17 cellular contexts compared by ENCODE assay signal in genomic region chr19:35100588-35101533, GRCh38. TPM values are rescaled to one million over a fixed set of nuclear protein-coding genes. Genes with fewer than 3 reads are reported as not detected.
A peak's percentile ranks its signal among the peaks of the same experiment; 100 is the strongest.
DNase-seq lines count a peak whose midpoint lies in the region; ATAC-seq, FAIRE-seq and TF ChIP-seq lines count a peak whose summit lies in the region.
"Had no signal": no experiment of that assay in that cellular context is flagged by ENCODE, and none has a peak within 500 bp of the region (broad histone marks: within the 10 kb centered on the region; RNA-seq: fewer than 3 reads in every experiment).

No MANE protein-coding gene starts in this region.

- H3K4me3 ChIP-seq in A549 (no peak overlapping the region), Panc1 (ENCODE audit: low read depth in 2 of 2, low read length in 2 of 2) (no peak overlapping the region), H1 (ENCODE audit: extremely low read depth in 1 of 4, insufficient read depth in 2 of 4, low read depth in 3 of 4, low read length in 4 of 4) (no peak overlapping the region), Peyer's patch (no peak overlapping the region)
- H3K4me3 ChIP-seq: PC-9 had no signal

- peaks cover 7% of the 10 kb centered on the region; the same call in 1 of the 2 replicates for H3K23me2 ChIP-seq in H1 (ENCODE audit: low read depth, low read length)

- 63% methylated on average over 16 of the region's 16 CpGs for WGBS in A549 (ENCODE audit: missing lambda C conversion rate)
- 81% methylated on average over 16 of the region's 16 CpGs; no CpG with 5 or more reads in 1 of the 2 experiments for WGBS in H1 (ENCODE audit: extremely low coverage in 1 of 2, insufficient coverage in 1 of 2, insufficient read length in 1 of 2, insufficient replicate concordance in 2 of 2, low coverage in 1 of 2, low lambda C conversion rate in 2 of 2, missing lambda C conversion rate in 1 of 2), 2 experiments

- H3K18ac ChIP-seq in H1 (ENCODE audit: extremely low read depth, low read length), result no peak overlapping the region

- peak overlapping the region; percentile 22 for H4K91ac ChIP-seq in H1 (replicated peaks; ENCODE audit: insufficient read length, low read length)

- H3K4ac ChIP-seq in H1 (replicated peaks; ENCODE audit: insufficient read length, low read depth, low read length), result no peak overlapping the region

- intact Hi-C loops in Panc1 (cut with micrococcal nuclease; ENCODE audit: unreplicated experiment) (no loop called here), posterior cingulate gyrus (cut with DNase I) (no loop called here)

- FAIRE-seq in A549 (lab: Jason Lieb, UNC) (no peak), H1 (lab: Jason Lieb, UNC) (no peak)

- no peak overlapping the region; the same call in 1 of the 2 replicates for H2BK5ac ChIP-seq in H1 (ENCODE audit: low read depth, low read length)

- H2BK15ac ChIP-seq in H1 (ENCODE audit: low read length), result no peak overlapping the region; the same call in 1 of the 2 replicates

- H3K9ac ChIP-seq in H1 (replicated peaks in 1 of 4; ENCODE audit: extremely low read depth in 1 of 4, low read depth in 3 of 4, low read length in 3 of 4), result no peak overlapping the region

- BruUV-seq in Panc1 (replicated peaks; lab: Mats Ljungman, UMichigan), result no TSS peak

- no peak overlapping the region for H2BK120ac ChIP-seq in H1 (replicated peaks; ENCODE audit: low read depth, low read length)

- in situ Hi-C loops in Panc1 (cut with HindIII; ENCODE audit: low pct_unique_long_range_greater_than_20kb, low sequenced_read_pairs), result no loop called here

- H2AK5ac ChIP-seq in H1 (ENCODE audit: low read depth, low read length), result peak overlapping the region; percentile 4; the same call in 1 of the 2 replicates

- H2BK20ac ChIP-seq in H1 (ENCODE audit: low read length), result no peak overlapping the region

- no peak overlapping the region for H2AFZ ChIP-seq in H1 (ENCODE audit: low read length)
- H2AFZ ChIP-seq: PC-9 had no signal

- no peak for TF ChIP-seq RAD21 in A549 (conservative IDR thresholded peaks at IDR 0.05 in 1 of 2, IDR thresholded peaks at IDR 0.05 in 1 of 2)
- no peak for TF ChIP-seq RAD21 in H1 (IDR thresholded peaks at IDR 0.05 in 1 of 2, conservative IDR thresholded peaks at IDR 0.05 in 1 of 2; ENCODE audit: low read depth in 2 of 2, low read length in 2 of 2)

- POLR2A ChIA-PET in A549 (lab: Yijun Ruan, JAX), result interaction anchor here (0.5 kb wide), 1 partner anchor 70 kb away, joined by 4 read pairs; no protein-coding TSS in a partner anchor
- POLR2A ChIA-PET in Panc1 (lab: Charles Lee), result interaction anchor here (0.7 kb wide), 1 partner anchor 11 kb away, joined by 4 read pairs; no protein-coding TSS in a partner anchor
- POLR2A ChIA-PET in H1 (lab: Charles Lee; ENCODE audit: partially characterized antibody), result interaction anchor here (0.6 to 1.7 kb wide), 7 partner anchors 10 to 183 kb away, joined by 3 to 6 read pairs (median 4); partner anchors contain the start of gene LGI4

- H4K8ac ChIP-seq in H1 (ENCODE audit: extremely low read depth, insufficient read depth, low read length), result peak overlapping the region; percentile 35; the same call in 1 of the 2 replicates

- no peak overlapping the region for H2BK12ac ChIP-seq in H1 (ENCODE audit: low read depth, low read length)

- no peaks in the 10 kb centered on the region for H3K79me2 ChIP-seq in H1 (ENCODE audit: control insufficient read depth in 1 of 2, insufficient read depth in 2 of 2, low read length in 2 of 2)

- no peaks in the 10 kb centered on the region for H3K36me3 ChIP-seq in Panc1 (ENCODE audit: control insufficient read depth, insufficient read depth, low read length)
- H3K36me3 ChIP-seq in H1 (ENCODE audit: control insufficient read depth in 2 of 4, insufficient read depth in 4 of 4, low read length in 3 of 4), result no peaks in the 10 kb centered on the region
- no peaks in the 10 kb centered on the region for H3K36me3 ChIP-seq in Peyer's patch

- H3K27me3 ChIP-seq in Panc1 (ENCODE audit: control insufficient read depth, insufficient read depth, low read length), result no peaks in the 10 kb centered on the region
- H3K27me3 ChIP-seq in H1 (replicated peaks in 1 of 4; ENCODE audit: control insufficient read depth in 3 of 4, extremely low read depth in 1 of 4, insufficient read depth in 3 of 4, low read length in 3 of 4), result no peaks in the 10 kb centered on the region
- H3K27me3 ChIP-seq in Peyer's patch, result no peaks in the 10 kb centered on the region

- H3K23ac ChIP-seq in H1 (ENCODE audit: insufficient read length), result no peak overlapping the region

- TF ChIP-seq POLR2A in A549 (IDR thresholded peaks at IDR 0.05; ENCODE audit: low read length) (no peak), H1 (IDR thresholded peaks at IDR 0.05; ENCODE audit: control extremely low read depth in 1 of 2, low read depth in 2 of 2, low read length in 2 of 2) (no peak), Peyer's patch (IDR thresholded peaks at IDR 0.05) (no peak)

- no peaks in the 10 kb centered on the region for H3K79me1 ChIP-seq in H1 (ENCODE audit: low read depth, low read length)

- CTCF ChIA-PET in A549 (lab: Yijun Ruan, JAX) (interaction anchor here (0.5 to 6.9 kb wide), 15 partner anchors 9 to 872 kb away, joined by 3 to 67 read pairs (median 4); partner anchors contain the start of genes FXYD3, FXYD7 and ZNF792), Panc1 (lab: Charles Lee) (no interaction called here), H1 (lab: Charles Lee; ENCODE audit: partially characterized antibody) (interaction anchor here (1.0 to 3.4 kb wide), 13 partner anchors 10 to 116 kb away, joined by 3 to 19 read pairs (median 6); partner anchors contain the start of gene LGI4)

- ATAC-seq in A549 (peak; percentile 21 to 37; a peak in 3 of 6 replicates), Panc1 (peak; percentile 31; the same call in 1 of the 2 replicates), GM18868 (IDR thresholded peaks at IDR 0.05; ENCODE audit: unreplicated experiment) (no peak)
- ATAC-seq: SK-N-SH treated with all-trans-retinoic acid at 6 μM for 48 hours had no signal

- no peaks in the 10 kb centered on the region for H3K9me3 ChIP-seq in A549
- no peaks in the 10 kb centered on the region for H3K9me3 ChIP-seq in Panc1 (ENCODE audit: control insufficient read depth, insufficient read depth, low read depth, low read length)
- H3K9me3 ChIP-seq in H1 (ENCODE audit: insufficient read depth in 2 of 2, low read depth in 1 of 2, low read length in 1 of 2), result no peaks in the 10 kb centered on the region
- no peaks in the 10 kb centered on the region for H3K9me3 ChIP-seq in Peyer's patch

- no peak overlapping the region for H3K56ac ChIP-seq in H1 (replicated peaks; ENCODE audit: insufficient read length, low read depth, low read length)

- H3K27ac ChIP-seq in A549, result no peak overlapping the region
- H3K27ac ChIP-seq in Panc1 (ENCODE audit: low read length), result no peak overlapping the region
- H3K27ac ChIP-seq in H1 (ENCODE audit: low read depth, low read length), result no peak overlapping the region
- no peak overlapping the region for H3K27ac ChIP-seq in Peyer's patch
- H3K27ac ChIP-seq: C4-2B, HL-60, PC-9 had no signal

- H4K20me1 ChIP-seq in H1 (replicated peaks in 1 of 2; ENCODE audit: control insufficient read depth in 1 of 2, insufficient read depth in 2 of 2, low read length in 2 of 2), result peaks cover 0 to 7% of the 10 kb centered on the region in 2 experiments

- TF ChIP-seq EP300 in A549 (IDR thresholded peaks at IDR 0.05), result no peak
- no peak for TF ChIP-seq EP300 in H1 (IDR thresholded peaks at IDR 0.05; ENCODE audit: borderline replicate concordance in 1 of 2, low read depth in 2 of 2, low read length in 2 of 2)

- DNase-seq in A549 (ENCODE audit: low read depth in 1 of 2, low spot score in 1 of 2), result peak in 1 of 2 experiments; percentile 37
- DNase-seq in Panc1 (ENCODE audit: low read depth, low spot score), result no peak
- DNase-seq in H1 (ENCODE audit: low read depth in 1 of 2, low spot score in 2 of 2), result no peak
- DNase-seq in posterior cingulate gyrus, result no peak
- no peak for DNase-seq in Peyer's patch
- DNase-seq: KG1, NCI-H1092, NCI-H1694, NCI-H446, PC-9, Right ventricle myocardium superior had no signal

- no peak overlapping the region for H3K4me2 ChIP-seq in A549
- H3K4me2 ChIP-seq in H1 (ENCODE audit: insufficient read depth in 1 of 2, low read depth in 2 of 2, low read length in 2 of 2), result no peak overlapping the region
- H3K4me2 ChIP-seq: PC-9 had no signal

- H4K5ac ChIP-seq in H1 (ENCODE audit: insufficient read length, low read depth, low read length), result no peak overlapping the region

- no peak overlapping the region for H3K14ac ChIP-seq in H1 (ENCODE audit: insufficient read length)

- TF ChIP-seq CTCF in A549 (IDR thresholded peaks at IDR 0.05) (no peak), Panc1 (IDR thresholded peaks at IDR 0.05) (no peak), H1 (IDR thresholded peaks at IDR 0.05; ENCODE audit: control extremely low read depth in 1 of 3, insufficient read depth in 1 of 3, low read depth in 1 of 3, low read length in 3 of 3) (no peak), Peyer's patch (IDR thresholded peaks at IDR 0.05) (no peak)

- H3K4me1 ChIP-seq in A549 (no peaks in the 10 kb centered on the region), Panc1 (ENCODE audit: control insufficient read depth, insufficient read depth, low read length) (no peaks in the 10 kb centered on the region), H1 (replicated peaks in 1 of 4; ENCODE audit: control insufficient read depth in 3 of 4, insufficient read depth in 4 of 4, low read length in 3 of 4) (peaks cover 0 to 3% (median 1%) of the 10 kb centered on the region in 4 experiments; a peak in 3 of 7 replicates), Peyer's patch (no peaks in the 10 kb centered on the region)

RNA-seq across cellular contexts. Expression of gene FXYD3, which starts 14.8 kb away (rescaled TPM):
- polyA plus RNA-seq in A549 (2011; rRNA removed) (0.32 and 0.46 TPM in 2 replicates), A549 (2017; fragmentation: RNase III; extraction: RNeasy Plus Mini Kit Qiagen cat#74134 plus additional on column Dnase treatment) (0.16 TPM in 1 of 3 replicates, not detected in the others), H1 (2011; rRNA removed) (0.09 and 0.33 TPM in 2 replicates)
- 0.05 and 0.07 TPM in 2 replicates for polyA plus RNA-seq in A549 (2012; cell fraction: cytosol; rRNA removed)
- polyA plus RNA-seq in A549 (2012; cell fraction: nucleus; rRNA removed), result 0.17 TPM in 1 of 2 replicates, not detected in the other
- not detected in 2 replicates for polyA minus RNA-seq in A549 (2011; rRNA and poly(A)+ RNA removed)
- total RNA-seq in Panc1 (2021; ENCODE audit: unreplicated experiment) (not detected), Peyer's patch (1,000 to 10,000 TPM in 3 of 4 donors, 10 to 100 TPM in 1; 33.0 to 1,418 (median 1,063) TPM)
- polyA plus RNA-seq in Panc1 (2012; ENCODE audit: insufficient read length), result not detected
- total RNA-seq in H1 (2021; fragmentation: NEBNext Ultra II Directional; extraction: Animal tissue kit (Norgen Biotek cat#: 25700)), result 0.86 TPM in 1 of 2 replicates, not detected in the other
- 0.22 TPM for polyA plus RNA-seq in H1 (2011; cell fraction: cytosol; rRNA removed)
- 0.66 TPM for polyA plus RNA-seq in H1 (2011; cell fraction: nucleus; rRNA removed)
- polyA plus RNA-seq in H1 (2012, experiment 1 of 2), result 0.41 to 0.76 TPM (median 0.57 TPM) in 3 of 4 replicates, not detected in the other
- polyA plus RNA-seq in H1 (2012, experiment 2 of 2), result not detected
- polyA plus RNA-seq in H1 (2013, experiment 1 of 2), result 0.10 TPM
- polyA plus RNA-seq in H1 (2013, experiment 2 of 2), result 0.37 TPM
- 1.5 TPM in 1 of 2 replicates, not detected in the other for polyA minus RNA-seq in H1 (2011; rRNA and poly(A)+ RNA removed)
- not detected for polyA minus RNA-seq in H1 (2011; cell fraction: cytosol; rRNA and poly(A)+ RNA removed)
- polyA minus RNA-seq in H1 (2011; cell fraction: nucleus; rRNA and poly(A)+ RNA removed), result not detected

RNA-seq across cellular contexts. Expression of gene LGI4, which starts 34.0 kb away (rescaled TPM):
- 0.06 and 0.13 TPM in 2 replicates for polyA plus RNA-seq in A549 (2011; rRNA removed)
- polyA plus RNA-seq in A549 (2012; cell fraction: cytosol; rRNA removed), result 0.06 and 0.09 TPM in 2 replicates
- 0.92 and 1.1 TPM in 2 replicates for polyA plus RNA-seq in A549 (2012; cell fraction: nucleus; rRNA removed)
- polyA plus RNA-seq in A549 (2017; fragmentation: RNase III; extraction: RNeasy Plus Mini Kit Qiagen cat#74134 plus additional on column Dnase treatment), result 0.09 to 0.16 TPM (median 0.12 TPM) in 3 replicates
- 0.21 and 0.29 TPM in 2 replicates for polyA minus RNA-seq in A549 (2011; rRNA and poly(A)+ RNA removed)
- 0.18 TPM for total RNA-seq in Panc1 (2021; ENCODE audit: unreplicated experiment)
- 0.11 TPM for polyA plus RNA-seq in Panc1 (2012; ENCODE audit: insufficient read length)
- total RNA-seq in H1 (2021; fragmentation: NEBNext Ultra II Directional; extraction: Animal tissue kit (Norgen Biotek cat#: 25700)), result 2.0 and 2.9 TPM in 2 replicates
- polyA plus RNA-seq in H1 (2011; rRNA removed), result 8.2 and 9.4 TPM in 2 replicates
- 9.4 TPM for polyA plus RNA-seq in H1 (2011; cell fraction: cytosol; rRNA removed)
- 32.9 TPM for polyA plus RNA-seq in H1 (2011; cell fraction: nucleus; rRNA removed)
- polyA plus RNA-seq in H1 (2012, experiment 1 of 2), result 5.6 to 9.8 TPM (median 8.1 TPM) in 4 replicates
- 2.6 TPM for polyA plus RNA-seq in H1 (2012, experiment 2 of 2)
- 2.1 TPM for polyA plus RNA-seq in H1 (2013, experiment 1 of 2)
- polyA plus RNA-seq in H1 (2013, experiment 2 of 2), result 2.1 TPM
- 0.88 and 2.1 TPM in 2 replicates for polyA minus RNA-seq in H1 (2011; rRNA and poly(A)+ RNA removed)
- 0.66 TPM for polyA minus RNA-seq in H1 (2011; cell fraction: cytosol; rRNA and poly(A)+ RNA removed)
- polyA minus RNA-seq in H1 (2011; cell fraction: nucleus; rRNA and poly(A)+ RNA removed), result 4.2 TPM
- total RNA-seq in Peyer's patch, result 10 to 100 TPM in 2 of 4 donors, 1 to 10 TPM in 2; 6.1 to 37.3 (median 14.4) TPM
- total RNA-seq: A172, MCF 10A had no signal

RNA-seq across cellular contexts. Expression of gene FXYD1, which starts 37.8 kb away (rescaled TPM):
- not detected in 2 replicates for polyA plus RNA-seq in A549 (2011; rRNA removed)
- 0.06 and 0.13 TPM in 2 replicates for polyA plus RNA-seq in A549 (2012; cell fraction: cytosol; rRNA removed)
- polyA plus RNA-seq in A549 (2012; cell fraction: nucleus; rRNA removed), result 0.10 and 0.13 TPM in 2 replicates
- polyA plus RNA-seq in A549 (2017; fragmentation: RNase III; extraction: RNeasy Plus Mini Kit Qiagen cat#74134 plus additional on column Dnase treatment), result not detected in 3 replicates
- not detected in 2 replicates for polyA minus RNA-seq in A549 (2011; rRNA and poly(A)+ RNA removed)
- not detected for total RNA-seq in Panc1 (2021; ENCODE audit: unreplicated experiment)
- polyA plus RNA-seq in Panc1 (2012; ENCODE audit: insufficient read length), result not detected
- total RNA-seq in H1 (2021; fragmentation: NEBNext Ultra II Directional; extraction: Animal tissue kit (Norgen Biotek cat#: 25700)), result 8.1 and 10.3 TPM in 2 replicates
- polyA plus RNA-seq in H1 (2011; rRNA removed), result 1.6 and 3.3 TPM in 2 replicates
- polyA plus RNA-seq in H1 (2011; cell fraction: cytosol; rRNA removed), result 2.7 TPM
- 6.7 TPM for polyA plus RNA-seq in H1 (2011; cell fraction: nucleus; rRNA removed)
- 7.4 to 19.9 TPM (median 15.6 TPM) in 4 replicates for polyA plus RNA-seq in H1 (2012, experiment 1 of 2)
- polyA plus RNA-seq in H1 (2012, experiment 2 of 2), result 4.1 TPM
- 10.4 TPM for polyA plus RNA-seq in H1 (2013, experiment 1 of 2)
- 10.3 TPM for polyA plus RNA-seq in H1 (2013, experiment 2 of 2)
- polyA minus RNA-seq in H1 (2011; rRNA and poly(A)+ RNA removed), result 0.49 and 0.69 TPM in 2 replicates
- polyA minus RNA-seq in H1 (2011; cell fraction: cytosol; rRNA and poly(A)+ RNA removed), result 2.1 TPM
- polyA minus RNA-seq in H1 (2011; cell fraction: nucleus; rRNA and poly(A)+ RNA removed), result 4.1 TPM
- 10 to 100 TPM in 2 of 4 donors, not detected in 2; 12.3 to 12.7 TPM for total RNA-seq in Peyer's patch
- total RNA-seq: A172, MCF 10A, PC-9 had no signal

RNA-seq across cellular contexts. Expression of gene FXYD7, which starts 42.2 kb away (rescaled TPM):
- polyA plus RNA-seq in A549 (2011; rRNA removed) (not detected in 2 replicates), A549 (2017; fragmentation: RNase III; extraction: RNeasy Plus Mini Kit Qiagen cat#74134 plus additional on column Dnase treatment) (0.15 TPM in 1 of 3 replicates, not detected in the others), H1 (2011; rRNA removed) (12.1 and 17.5 TPM in 2 replicates)
- polyA plus RNA-seq in A549 (2012; cell fraction: cytosol; rRNA removed), result 0.20 and 0.21 TPM in 2 replicates
- 0.09 and 0.12 TPM in 2 replicates for polyA plus RNA-seq in A549 (2012; cell fraction: nucleus; rRNA removed)
- polyA minus RNA-seq in A549 (2011; rRNA and poly(A)+ RNA removed), result not detected in 2 replicates
- total RNA-seq in Panc1 (2021; ENCODE audit: unreplicated experiment) (not detected), Peyer's patch (not detected)
- not detected for polyA plus RNA-seq in Panc1 (2012; ENCODE audit: insufficient read length)
- total RNA-seq in H1 (2021; fragmentation: NEBNext Ultra II Directional; extraction: Animal tissue kit (Norgen Biotek cat#: 25700)), result 14.3 and 15.4 TPM in 2 replicates
- 9.0 TPM for polyA plus RNA-seq in H1 (2011; cell fraction: cytosol; rRNA removed)
- polyA plus RNA-seq in H1 (2011; cell fraction: nucleus; rRNA removed), result 18.6 TPM
- 20.2 to 24.4 TPM (median 21.9 TPM) in 4 replicates for polyA plus RNA-seq in H1 (2012, experiment 1 of 2)
- 20.8 TPM for polyA plus RNA-seq in H1 (2012, experiment 2 of 2)
- polyA plus RNA-seq in H1 (2013, experiment 1 of 2), result 22.7 TPM
- 23.8 TPM for polyA plus RNA-seq in H1 (2013, experiment 2 of 2)
- 2.2 and 3.6 TPM in 2 replicates for polyA minus RNA-seq in H1 (2011; rRNA and poly(A)+ RNA removed)
- polyA minus RNA-seq in H1 (2011; cell fraction: cytosol; rRNA and poly(A)+ RNA removed), result 1.5 TPM
- 3.2 TPM for polyA minus RNA-seq in H1 (2011; cell fraction: nucleus; rRNA and poly(A)+ RNA removed)
- total RNA-seq: A172, MCF 10A, PC-9, Right ventricle myocardium superior had no signal

RNA-seq across cellular contexts. Expression of gene FXYD5, which starts 53.7 kb away (rescaled TPM):
- 70.8 and 77.3 TPM in 2 replicates for polyA plus RNA-seq in A549 (2011; rRNA removed)
- polyA plus RNA-seq in A549 (2012; cell fraction: cytosol; rRNA removed), result 191 and 198 TPM in 2 replicates
- 126 and 158 TPM in 2 replicates for polyA plus RNA-seq in A549 (2012; cell fraction: nucleus; rRNA removed)
- polyA plus RNA-seq in A549 (2017; fragmentation: RNase III; extraction: RNeasy Plus Mini Kit Qiagen cat#74134 plus additional on column Dnase treatment), result 106 to 116 TPM (median 113 TPM) in 3 replicates
- 154 and 174 TPM in 2 replicates for polyA minus RNA-seq in A549 (2011; rRNA and poly(A)+ RNA removed)
- total RNA-seq in Panc1 (2021; ENCODE audit: unreplicated experiment), result 33.6 TPM
- 44.4 TPM for polyA plus RNA-seq in Panc1 (2012; ENCODE audit: insufficient read length)
- total RNA-seq in H1 (2021; fragmentation: NEBNext Ultra II Directional; extraction: Animal tissue kit (Norgen Biotek cat#: 25700)), result 99.0 and 104 TPM in 2 replicates
- 167 and 191 TPM in 2 replicates for polyA plus RNA-seq in H1 (2011; rRNA removed)
- 117 TPM for polyA plus RNA-seq in H1 (2011; cell fraction: cytosol; rRNA removed)
- polyA plus RNA-seq in H1 (2011; cell fraction: nucleus; rRNA removed), result 131 TPM
- polyA plus RNA-seq in H1 (2012, experiment 1 of 2), result 113 to 185 TPM (median 177 TPM) in 4 replicates
- polyA plus RNA-seq in H1 (2012, experiment 2 of 2), result 175 TPM
- polyA plus RNA-seq in H1 (2013, experiment 1 of 2), result 277 TPM
- polyA plus RNA-seq in H1 (2013, experiment 2 of 2), result 347 TPM
- 89.3 and 107 TPM in 2 replicates for polyA minus RNA-seq in H1 (2011; rRNA and poly(A)+ RNA removed)
- 89.5 TPM for polyA minus RNA-seq in H1 (2011; cell fraction: cytosol; rRNA and poly(A)+ RNA removed)
- 51.4 TPM for polyA minus RNA-seq in H1 (2011; cell fraction: nucleus; rRNA and poly(A)+ RNA removed)
- 10 to 100 TPM in 3 of 4 donors, 1 to 10 TPM in 1; 6.0 to 67.7 (median 22.2) TPM for total RNA-seq in Peyer's patch

Comparison
In these comparisons a context has a peak if more than half of its experiments do, and no peak if none do; other contexts are left out.
1. RNA of gene FXYD3, which starts 14.8 kb away (total RNA-seq): 33.0 to 1,418 TPM in Peyer's patch; not detected in Panc1 (single experiment) and 0.86 TPM in H1; every median in the first group is over 10 times any median in the second.